ENCODE assay signal across 9 cellular contexts in the genomic region with DNA sequence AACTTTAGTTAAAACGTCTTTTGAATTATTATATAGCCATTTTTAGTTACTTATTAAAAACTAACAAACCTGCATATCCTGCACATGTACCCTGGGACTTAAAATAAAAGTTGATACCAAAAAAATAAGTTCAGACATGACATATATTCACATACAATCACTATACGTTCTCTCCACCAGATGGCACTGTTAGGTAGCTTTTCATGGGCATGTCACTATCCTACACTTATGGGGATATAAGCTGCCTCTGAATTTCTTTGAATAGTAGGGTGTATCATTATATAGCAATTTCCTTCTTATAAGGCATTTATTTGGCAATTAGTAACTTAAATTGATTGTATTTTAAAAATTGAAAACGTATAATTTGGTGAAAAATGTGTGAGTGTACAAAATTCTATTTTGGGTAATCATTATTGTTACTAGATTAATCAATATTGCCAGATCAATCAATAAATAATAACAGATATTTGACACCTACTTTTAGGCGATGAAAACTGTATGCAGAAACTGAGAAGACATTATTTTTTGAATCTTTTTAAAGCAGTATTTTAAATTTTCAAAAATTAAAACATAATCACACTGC. TPM values are rescaled to one million over a fixed set of nuclear protein-coding genes. Genes with fewer than 3 reads are reported as not detected.
DNase-seq lines count a peak whose midpoint lies in the region; ATAC-seq and TF ChIP-seq lines count a peak whose summit lies in the region.
"Had no signal": no experiment of that assay in that cellular context is flagged by ENCODE, and none has a peak within 500 bp of the region (broad histone marks: within the 10 kb centered on the region; RNA-seq: fewer than 3 reads in every experiment).

No MANE protein-coding gene starts in this region.

- H3K79me2 ChIP-seq in H9 (ENCODE audit: insufficient read depth, low read length) (no peaks in the 10 kb centered on the region), PC-9 (ENCODE audit: low read depth) (no peaks in the 10 kb centered on the region)

- no peak overlapping the region for H3K14ac ChIP-seq in H9 (ENCODE audit: insufficient read depth, low read length)

- no peak overlapping the region for H2BK12ac ChIP-seq in H9 (ENCODE audit: insufficient read length, low read depth, low read length)

- no peaks in the 10 kb centered on the region for H3K4me1 Mint-ChIP-seq in H9

- no peak overlapping the region for H2BK120ac ChIP-seq in H9 (ENCODE audit: low read depth, low read length, poor library complexity, severe bottlenecking)

- no peak overlapping the region for H4K8ac ChIP-seq in H9 (replicated peaks; ENCODE audit: insufficient read length, low read depth, low read length)

- H3K9ac ChIP-seq in H9 (ENCODE audit: extremely low read depth, insufficient read length, low read length), result no peak overlapping the region

- H2AK5ac ChIP-seq in H9 (ENCODE audit: insufficient read length, low read length), result no peak overlapping the region

- no peak overlapping the region for H3K4me3 ChIP-seq in PC-9
- no peak overlapping the region for H3K4me3 ChIP-seq in body of pancreas

- ATAC-seq in body of pancreas, result peak; percentile 60

- no peaks in the 10 kb centered on the region for H4K20me1 ChIP-seq in H9 (ENCODE audit: control insufficient read depth, insufficient read depth, insufficient read length)
- no peaks in the 10 kb centered on the region for H4K20me1 ChIP-seq in PC-9 (ENCODE audit: insufficient read depth)

- no CpG with 5 or more reads among the region's 4 CpGs for WGBS in H9 (ENCODE audit: extremely low coverage, insufficient read length, low lambda C conversion rate)
- 0% methylated on average over 4 of the region's 4 CpGs for WGBS in body of pancreas, 2 donors

- no peak overlapping the region for H3K4ac ChIP-seq in H9 (ENCODE audit: low read depth, low read length)

- peaks cover 7 to 12% of the 10 kb centered on the region in 2 experiments for H3K9me3 Mint-ChIP-seq in H9

- H3K27ac ChIP-seq in H9 (ENCODE audit: insufficient read length, low read depth, low read length) (no peak overlapping the region), PC-9 (no peak overlapping the region), body of pancreas (no peak overlapping the region)

- H3K27me3 ChIP-seq in H9 (ENCODE audit: insufficient read depth, low read length) (no peaks in the 10 kb centered on the region), PC-9 (ENCODE audit: insufficient read depth, low read depth) (no peaks in the 10 kb centered on the region), body of pancreas (no peaks in the 10 kb centered on the region)

- no peak overlapping the region for H4K91ac ChIP-seq in H9 (ENCODE audit: insufficient read length, low read depth, low read length)

- H2BK20ac ChIP-seq in H9 (ENCODE audit: low read depth, low read length, poor library complexity, severe bottlenecking), result no peak overlapping the region

- no peak overlapping the region for H3K4me3 Mint-ChIP-seq in H9

- H3K27ac Mint-ChIP-seq in H9, result no peak overlapping the region

- no peaks in the 10 kb centered on the region for H3F3A ChIP-seq in PC-9 (ENCODE audit: insufficient read depth, low read depth)

- H3K4me2 ChIP-seq in H9 (ENCODE audit: insufficient read depth, insufficient read length, low read length), result no peak overlapping the region
- H3K4me2 ChIP-seq in PC-9, result no peak overlapping the region

- H3K9me3 ChIP-seq in H9 (ENCODE audit: control insufficient read depth, low read depth, low read length), result no peaks in the 10 kb centered on the region
- no peaks in the 10 kb centered on the region for H3K9me3 ChIP-seq in PC-9 (ENCODE audit: insufficient read depth, low read depth)
- no peaks in the 10 kb centered on the region for H3K9me3 ChIP-seq in body of pancreas

- H3K9me2 ChIP-seq in PC-9 (ENCODE audit: insufficient read depth), result no peaks in the 10 kb centered on the region; the same call in 1 of the 2 replicates

- H3K56ac ChIP-seq in H9 (ENCODE audit: insufficient read length, low read depth, low read length), result no peak overlapping the region

- H3K36me3 ChIP-seq in PC-9 (ENCODE audit: low read depth) (no peaks in the 10 kb centered on the region), body of pancreas (replicated peaks in 1 of 2; ENCODE audit: insufficient read depth in 1 of 2, low read depth in 2 of 2) (no peaks in the 10 kb centered on the region)

- CTCF ChIA-PET in PC-9 (lab: Charles Lee), result interaction anchor here (1.0 kb wide), 1 partner anchor 531 kb away, joined by 4 read pairs; a partner anchor contains a TSS

- no peak overlapping the region for H3T11ph ChIP-seq in H9 (ENCODE audit: low read length)

- no peak for TF ChIP-seq POLR2A in body of pancreas (IDR thresholded peaks at IDR 0.05)

- BruUV-seq in PC-9 (replicated peaks; lab: Mats Ljungman, UMichigan), result no TSS peak

- no peak overlapping the region for H4K5ac ChIP-seq in H9 (ENCODE audit: insufficient read length, low read depth, low read length)

- no peak overlapping the region for H2BK15ac ChIP-seq in H9 (ENCODE audit: low read depth, low read length)

- H3K36me3 Mint-ChIP-seq in H9 (ENCODE audit: insufficient read depth in 1 of 3, low read depth in 3 of 3), result peaks cover 0 to 8% (median 2%) of the 10 kb centered on the region in 3 experiments; a peak in 6 of 7 replicates

- no peaks in the 10 kb centered on the region for H3K79me1 ChIP-seq in H9 (ENCODE audit: insufficient read depth, low read depth, low read length, poor library complexity, severe bottlenecking)

- H3K18ac ChIP-seq in H9 (ENCODE audit: insufficient read length, low read depth, low read length), result no peak overlapping the region

- no peaks in the 10 kb centered on the region for H3K23me2 ChIP-seq in H9 (ENCODE audit: insufficient read length, low read depth, low read length, poor library complexity, severe bottlenecking)

- no peak overlapping the region for H2BK5ac ChIP-seq in H9 (ENCODE audit: insufficient read length, low read length)

- H3K27me3 Mint-ChIP-seq in H9 (ENCODE audit: low read depth), result no peaks in the 10 kb centered on the region; the same call in none of the 2 replicates

- POLR2A ChIA-PET in PC-9 (lab: Charles Lee; ENCODE audit: unreplicated experiment), result interaction anchor here (0.6 kb wide), 1 partner anchor 357 kb away, joined by 7 read pairs; no protein-coding TSS in a partner anchor

- H2AFZ ChIP-seq in H9 (ENCODE audit: low read length) (no peak overlapping the region), PC-9 (no peak overlapping the region)

- intact Hi-C loops in PC-9 (cut with micrococcal nuclease; ENCODE audit: unreplicated experiment), result loop anchor here (1.0 kb wide), 2 partner anchors 430 to 467 kb away; no protein-coding TSS in a partner anchor
- intact Hi-C loops in body of pancreas (cut with DNase I), result no loop called here

- DNase-seq in stimulated activated CD4-positive, alpha-beta T cell treated with anti-CD3 and anti-CD28 coated beads, Interleukin-15, amount 100 ng/mL, for 24 hours, result peak; percentile 42
- no peak for DNase-seq in stimulated activated CD4-positive, alpha-beta T cell treated with anti-CD3 and anti-CD28 coated beads, Interleukin-4, amount 100 ng/mL, for 1 hour
- DNase-seq in H9 (no peak), LoVo (ENCODE audit: low spot score) (peak; percentile 82), PC-9 (peak; percentile 26 to 62), body of pancreas (peak; percentile 21 to 65 (median 29)), inferior parietal cortex (ENCODE audit: extremely low spot score) (peak; percentile 93)
- peak in 2 of 3 experiments; percentile 19 to 62 for DNase-seq in stimulated activated CD4-positive, alpha-beta T cell treated with anti-CD3 and anti-CD28 coated beads, TNF-alpha, amount 100 ng/mL, for 24 hours (ENCODE audit: low read depth in 3 of 3)

- H3K4me1 ChIP-seq in H9 (ENCODE audit: insufficient read depth, low read length), result no peaks in the 10 kb centered on the region
- no peaks in the 10 kb centered on the region for H3K4me1 ChIP-seq in PC-9 (replicated peaks; ENCODE audit: insufficient read depth)
- H3K4me1 ChIP-seq in body of pancreas, result no peaks in the 10 kb centered on the region

- H3K23ac ChIP-seq in H9 (ENCODE audit: insufficient read length, low read depth, low read length), result no peak overlapping the region

- TF ChIP-seq CTCF in H9 (conservative IDR thresholded peaks at IDR 0.05) (peak; percentile 86), PC-9 (conservative IDR thresholded peaks at IDR 0.05) (peak; percentile 86), body of pancreas (IDR thresholded peaks at IDR 0.05) (peak; percentile 33 to 73 (median 71))

RNA-seq across cellular contexts. Expression of a gene that starts 31.8 kb away (rescaled TPM):
- not detected in 2 replicates for total RNA-seq in H9 (2021)
- total RNA-seq in PC-9 (2021), result not detected in 2 replicates
- not detected for total RNA-seq in body of pancreas
- total RNA-seq: skeletal muscle tissue had no signal

RNA-seq across cellular contexts. Expression of a gene that starts 55.3 kb away (rescaled TPM):
- not detected in 2 replicates for total RNA-seq in H9 (2021)
- total RNA-seq in PC-9 (2021), result not detected in 2 replicates
- total RNA-seq in body of pancreas, result not detected
- total RNA-seq: skeletal muscle tissue had no signal

Comparison
In these comparisons a context has a peak if more than half of its experiments do, and no peak if none do; other contexts are left out.
1. DNase-seq: peak in stimulated activated CD4-positive, alpha-beta T cell treated with anti-CD3 and anti-CD28 coated beads, Interleukin-15, amount 100 ng/mL, for 24 hours (single experiment), LoVo (single experiment), PC-9 (2 of 2), body of pancreas (4 of 4), inferior parietal cortex (single experiment) and stimulated activated CD4-positive, alpha-beta T cell treated with anti-CD3 and anti-CD28 coated beads, TNF-alpha, amount 100 ng/mL, for 24 hours (2 of 3); none in stimulated activated CD4-positive, alpha-beta T cell treated with anti-CD3 and anti-CD28 coated beads, Interleukin-4, amount 100 ng/mL, for 1 hour (single experiment) and H9 (single experiment).
2. Peak in every context shown above with its lines, with median percentiles within 50 percentile points of each other: CTCF ChIP-seq.